In the genomic region with DNA sequence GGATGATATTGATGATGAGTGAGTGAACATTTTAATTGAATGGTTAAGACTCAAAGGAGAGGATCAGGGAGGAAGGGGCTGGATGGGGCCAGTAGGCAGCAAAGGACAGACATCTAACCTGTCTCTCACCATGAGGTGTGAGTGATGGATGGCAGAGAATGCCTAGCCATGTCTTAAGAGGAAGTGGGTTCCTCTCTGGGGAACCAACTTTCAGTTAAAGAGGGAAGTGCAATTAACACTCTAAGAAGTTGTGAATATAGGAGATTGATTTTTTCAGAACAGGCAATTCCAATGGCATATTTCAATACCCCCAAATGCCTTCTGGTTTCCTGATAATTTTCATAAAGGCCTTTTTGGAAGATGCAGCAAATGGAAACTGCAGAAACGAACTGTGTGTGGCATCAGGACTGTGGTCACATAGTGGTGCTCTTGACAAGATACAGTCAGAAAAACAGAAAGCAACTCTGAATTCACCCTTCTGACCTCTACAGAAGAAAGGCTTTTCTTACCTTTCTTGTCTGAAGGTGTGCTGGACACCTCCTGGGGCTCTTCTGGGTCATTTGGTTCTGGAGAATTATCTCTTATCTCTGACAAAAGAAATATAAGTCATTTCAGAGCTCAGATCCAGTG, we compare ENCODE assay signal across 15 cellular contexts. TPM values are rescaled to one million over a fixed set of nuclear protein-coding genes. Genes with fewer than 3 reads are reported as not detected.
DNase-seq lines count a peak whose midpoint lies in the region; ATAC-seq and TF ChIP-seq lines count a peak whose summit lies in the region.
"Had no signal": no experiment of that assay in that cellular context is flagged by ENCODE, and none has a peak within 500 bp of the region (broad histone marks: within the 10 kb centered on the region; RNA-seq: fewer than 3 reads in every experiment).

No MANE protein-coding gene starts in this region.

- H3K9me3 ChIP-seq in neutrophil, result no peaks in the 10 kb centered on the region

- H3K4me3 ChIP-seq in neutrophil (ENCODE audit: low read depth in 1 of 2, low read length in 1 of 2), result no peak overlapping the region

- H3K27ac ChIP-seq in neutrophil, result peak overlapping the region; percentile 87

- peaks cover 99% of the 10 kb centered on the region for H3K36me3 ChIP-seq in neutrophil

- no peaks in the 10 kb centered on the region for H3K27me3 ChIP-seq in neutrophil

- no peak for TF ChIP-seq CTCF in neutrophil (IDR thresholded peaks at IDR 0.05)

- peaks cover 27 to 31% of the 10 kb centered on the region in 2 experiments for H3K4me1 ChIP-seq in neutrophil (ENCODE audit: control insufficient read depth in 1 of 2, insufficient read depth in 1 of 2, low read depth in 1 of 2, low read length in 1 of 2)

- DNase-seq in NAMALWA (ENCODE audit: low spot score) (peak; percentile 59), HT-29 (ENCODE audit: low spot score) (no peak), activated gamma-delta T cell (lab: John Stamatoyannopoulos, UW) (no peak), RKO (ENCODE audit: low spot score) (no peak)
- DNase-seq: CD8-positive, alpha-beta T cell; central memory CD4-positive, alpha-beta T cell; mammary epithelial cell; NCI-H226; stimulated activated CD4-positive, alpha-beta T cell treated with anti-CD3 and anti-CD28 coated beads, Interleukin-1b, Interleukin-23, amount 100 ng/mL, for 48 hours; stimulated activated naive CD4-positive, alpha-beta T cell treated with Interleukin-2 at 50 U/mL for 16 hours had no signal

- peak; percentile 66 for ATAC-seq in GM18511 (IDR thresholded peaks at IDR 0.05; ENCODE audit: unreplicated experiment)
- ATAC-seq in HG02642 (IDR thresholded peaks at IDR 0.05; ENCODE audit: poor library complexity, unreplicated experiment), result peak; percentile 48
- no peak for ATAC-seq in HG03457 (IDR thresholded peaks at IDR 0.05; ENCODE audit: unreplicated experiment)
- ATAC-seq: CD8-positive, alpha-beta T cell; WTC11 had no signal

RNA-seq across cellular contexts. Expression of a gene that starts 10.2 kb away (rescaled TPM):
- total RNA-seq in HT-29 (2014; rRNA removed; shearing (Covaris generic)), result 10.0 and 11.9 TPM in 2 replicates

RNA-seq across cellular contexts. Expression of a gene that starts 16.0 kb away (rescaled TPM):
- not detected in 2 replicates for total RNA-seq in HT-29 (2014; rRNA removed; shearing (Covaris generic))
